Comparison of ENCODE assay signal across 23 cellular contexts in the genomic region with DNA sequence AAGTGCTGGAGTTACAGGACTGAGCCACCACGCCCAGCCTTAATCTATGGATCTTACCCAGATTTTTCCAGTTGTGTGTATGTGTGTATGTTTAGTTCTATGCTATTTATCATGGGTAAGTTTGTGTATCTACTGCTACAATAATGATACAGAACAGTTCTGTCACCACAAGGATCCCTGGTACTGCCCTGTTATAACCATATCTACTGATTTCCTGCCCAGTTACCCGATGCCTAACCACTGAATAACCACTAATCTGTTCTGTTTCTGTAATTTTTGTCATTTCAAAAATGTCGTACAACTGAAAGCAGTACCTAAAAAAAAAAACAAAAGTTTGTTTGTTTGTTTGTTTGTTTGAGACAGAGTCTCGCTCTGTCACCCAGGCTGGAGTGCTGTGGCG.
"Had no signal": no experiment of that assay in that cellular context is flagged by ENCODE, and none has a peak within 500 bp of the region (broad histone marks: within the 10 kb centered on the region; RNA-seq: fewer than 3 reads in every experiment).

No MANE protein-coding gene starts in this region.

- H3K36me3 ChIP-seq: adrenal gland, ascending aorta, brain microvascular endothelial cell, sigmoid colon, upper lobe of left lung had no signal

- H3K4me3 ChIP-seq: adrenal gland, ascending aorta, lung, sigmoid colon, smooth muscle cell, upper lobe of left lung had no signal

- ATAC-seq: activated CD4-positive, alpha-beta T cell treated with anti-CD3 and anti-CD28 coated beads for 36 hours; stimulated activated naive B cell treated with anti-CD40 and anti-IgM and Interleukin-4, amounts not matched to agents 10 μg/mL and 1 μg/mL and 100 μg/mL, for 72 hours had no signal

- H3K36me3 Mint-ChIP-seq: activated naive CD4-positive, alpha-beta T cell treated with anti-CD3 and anti-CD28 coated beads, Interleukin-2, amount 50 U/mL, for 24 hours; natural killer cell; stimulated activated naive B cell treated with anti-CD40 and anti-IgM and Interleukin-4, amounts not matched to agents 10 μg/mL and 1 μg/mL and 100 μg/mL, for 72 hours had no signal

- DNase-seq: activated B cell treated with CpG ODN at 0.5 μM for 24 hours; activated CD4-positive, alpha-beta T cell treated with anti-CD3 and anti-CD28 coated beads for 36 hours; activated CD4-positive, alpha-beta T cell treated with anti-CD3 and anti-CD28 coated beads, Interleukin-2, amount 50 U/mL, for 48 hours; activated gamma-delta T cell treated with Interleukin-2 at 50 U/mL for 16 hours; adrenal gland; brain microvascular endothelial cell; effector CD8-positive, alpha-beta T cell; kidney; natural killer cell; retina; sigmoid colon; stimulated activated CD4-positive, alpha-beta T cell treated with anti-CD3 and anti-CD28 coated beads, Interleukin-15, amount 100 ng/mL, for 24 hours; stimulated activated naive B cell treated with anti-CD40 and anti-IgM and Interleukin-4, amounts not matched to agents 10 μg/mL and 1 μg/mL and 100 μg/mL, for 72 hours; T1000; upper lobe of left lung had no signal

- H3K4me3 Mint-ChIP-seq: activated B cell treated with CpG ODN at 0.5 μM for 24 hours; activated CD4-positive, alpha-beta T cell treated with anti-CD3 and anti-CD28 coated beads for 36 hours; activated naive CD4-positive, alpha-beta T cell treated with anti-CD3 and anti-CD28 coated beads, Interleukin-2, amount 50 U/mL, for 24 hours; activated T-helper 1 cell treated with anti-CD3 and anti-CD28 coated beads, Interleukin-12 subunit alpha, Interleukin-12 subunit beta, Interleukin-2, Interleukin-4 antibody, amounts not matched to agents 30 ng/mL and 10 ng/mL and 1 ng/mL, durations not matched to agents 14 hours and 24 hours and 36 hours; natural killer cell; stimulated activated naive B cell treated with anti-CD40 and anti-IgM and Interleukin-4, amounts not matched to agents 10 μg/mL and 1 μg/mL and 100 μg/mL, for 72 hours; T-helper 1 cell treated with Interleukin-12 subunit alpha and Interleukin-12 subunit beta and Interleukin-4 antibody, amounts not matched to agents 30 μg/mL and 1 μg/mL, for 36 hours had no signal

- H3K4me2 ChIP-seq: smooth muscle cell had no signal

- H3K27me3 Mint-ChIP-seq: activated CD4-positive, alpha-beta T cell treated with anti-CD3 and anti-CD28 coated beads for 36 hours; activated naive CD4-positive, alpha-beta T cell treated with anti-CD3 and anti-CD28 coated beads, Interleukin-2, amount 50 U/mL, for 24 hours; progenitor cell of endocrine pancreas; stimulated activated naive B cell treated with anti-CD40 and anti-IgM and Interleukin-4, amounts not matched to agents 10 μg/mL and 1 μg/mL and 100 μg/mL, for 72 hours had no signal

- H3K9me3 Mint-ChIP-seq: activated B cell treated with CpG ODN at 0.5 μM for 24 hours; activated naive CD4-positive, alpha-beta T cell treated with anti-CD3 and anti-CD28 coated beads, Interleukin-2, amount 50 U/mL, for 24 hours; activated T-helper 1 cell treated with anti-CD3 and anti-CD28 coated beads, Interleukin-12 subunit alpha, Interleukin-12 subunit beta, Interleukin-2, Interleukin-4 antibody, amounts not matched to agents 30 ng/mL and 10 ng/mL and 1 ng/mL, durations not matched to agents 14 hours and 24 hours and 36 hours; natural killer cell; stimulated activated naive B cell treated with anti-CD40 and anti-IgM and Interleukin-4, amounts not matched to agents 10 μg/mL and 1 μg/mL and 100 μg/mL, for 72 hours; T-helper 1 cell treated with Interleukin-12 subunit alpha and Interleukin-12 subunit beta and Interleukin-4 antibody, amounts not matched to agents 30 μg/mL and 1 μg/mL, for 36 hours had no signal

- H3K27me3 ChIP-seq: adrenal gland, ascending aorta, brain microvascular endothelial cell, foreskin keratinocyte, sigmoid colon, upper lobe of left lung had no signal

- H3K27ac ChIP-seq: adrenal gland, ascending aorta, brain microvascular endothelial cell, foreskin keratinocyte, sigmoid colon, upper lobe of left lung had no signal

- H3K9me3 ChIP-seq: adrenal gland, ascending aorta, sigmoid colon, upper lobe of left lung had no signal

- H3K27ac Mint-ChIP-seq: activated B cell treated with CpG ODN at 0.5 μM for 24 hours; activated CD4-positive, alpha-beta T cell treated with anti-CD3 and anti-CD28 coated beads for 36 hours; activated naive CD4-positive, alpha-beta T cell treated with anti-CD3 and anti-CD28 coated beads, Interleukin-2, amount 50 U/mL, for 24 hours; activated T-helper 1 cell treated with anti-CD3 and anti-CD28 coated beads, Interleukin-12 subunit alpha, Interleukin-12 subunit beta, Interleukin-2, Interleukin-4 antibody, amounts not matched to agents 30 ng/mL and 10 ng/mL and 1 ng/mL, durations not matched to agents 14 hours and 24 hours and 36 hours; natural killer cell; progenitor cell of endocrine pancreas; stimulated activated naive B cell treated with anti-CD40 and anti-IgM and Interleukin-4, amounts not matched to agents 10 μg/mL and 1 μg/mL and 100 μg/mL, for 72 hours; T-helper 1 cell treated with Interleukin-12 subunit alpha and Interleukin-12 subunit beta and Interleukin-4 antibody, amounts not matched to agents 30 μg/mL and 1 μg/mL, for 36 hours had no signal

- H3K4me1 Mint-ChIP-seq: activated CD4-positive, alpha-beta T cell treated with anti-CD3 and anti-CD28 coated beads for 36 hours; activated naive CD4-positive, alpha-beta T cell treated with anti-CD3 and anti-CD28 coated beads, Interleukin-2, amount 50 U/mL, for 24 hours had no signal

- H3K4me1 ChIP-seq: adrenal gland, ascending aorta had no signal
